22 cellular contexts compared by ENCODE assay signal in genomic region chr3:167114619-167115018, GRCh38.
A peak's percentile ranks its signal among the peaks of the same experiment; 100 is the strongest.
DNase-seq lines count a peak whose midpoint lies in the region; ATAC-seq and TF ChIP-seq lines count a peak whose summit lies in the region.
"Had no signal": no experiment of that assay in that cellular context is flagged by ENCODE, and none has a peak within 500 bp of the region (broad histone marks: within the 10 kb centered on the region; RNA-seq: fewer than 3 reads in every experiment).

No MANE protein-coding gene starts in this region.

- no peak overlapping the region for H4K12ac ChIP-seq in trophoblast cell (ENCODE audit: low read depth, low read length)

- H3K36me3 Mint-ChIP-seq in WTC11: no peaks in the 10 kb centered on the region
- no peaks in the 10 kb centered on the region for H3K36me3 Mint-ChIP-seq in naive thymus-derived CD4-positive, alpha-beta T cell
- H3K36me3 Mint-ChIP-seq: CD4-positive, alpha-beta memory T cell had no signal

- H3K14ac ChIP-seq in trophoblast cell (ENCODE audit: low read length): no peak overlapping the region

- no peak overlapping the region for H2BK5ac ChIP-seq in trophoblast cell (ENCODE audit: low read depth, low read length, poor library complexity)

- H3K4me2 ChIP-seq in trophoblast cell (ENCODE audit: low read length): no peak overlapping the region
- H3K4me2 ChIP-seq: A549, KMS-11, PC-9 had no signal

- H2AK5ac ChIP-seq in trophoblast cell (ENCODE audit: low read length): no peak overlapping the region

- peak; percentile 38 for ATAC-seq in WTC11
- ATAC-seq in naive thymus-derived CD4-positive, alpha-beta T cell: no peak
- ATAC-seq: A549 had no signal

- DNase-seq in BE2C: peak; percentile 4
- DNase-seq in WTC11 (ENCODE audit: low spot score): peak; percentile 17
- DNase-seq in islet precursor cell: peak; percentile 45
- peak; percentile 58 for DNase-seq in posterior vena cava (ENCODE audit: low spot score)
- no peak for DNase-seq in Kasumi-1 (lab: John Stamatoyannopoulos, UW)
- no peak for DNase-seq in trophoblast cell
- DNase-seq in naive thymus-derived CD4-positive, alpha-beta T cell: no peak
- DNase-seq: AML-193; C1 segment of cervical spinal cord; CD4-positive, alpha-beta memory T cell; COR-L47; NCI-H1048; NCI-H1417; NCI-H1694; NCI-H2029 treated with DMSO at 0.1 percent for 48 hours; NCI-H2227 treated with DMSO at 0.1 percent for 48 hours; NCI-H526 treated with DMSO at 0.1 percent for 48 hours; PC-9; SHP77 had no signal

- H3K36me3 ChIP-seq in BE2C (no peaks in the 10 kb centered on the region), trophoblast cell (ENCODE audit: control insufficient read depth in 1 of 2, insufficient read depth in 2 of 2, low read length in 2 of 2) (no peaks in the 10 kb centered on the region)
- H3K36me3 ChIP-seq in naive thymus-derived CD4-positive, alpha-beta T cell (ENCODE audit: control insufficient read depth in 2 of 3, insufficient read depth in 3 of 3, low read length in 3 of 3): no peaks in the 10 kb centered on the region

- H3K4me1 ChIP-seq in BE2C (no peaks in the 10 kb centered on the region), trophoblast cell (ENCODE audit: control insufficient read depth in 1 of 2, insufficient read depth in 2 of 2, low read length in 2 of 2) (no peaks in the 10 kb centered on the region)
- no peaks in the 10 kb centered on the region for H3K4me1 ChIP-seq in naive thymus-derived CD4-positive, alpha-beta T cell (ENCODE audit: control insufficient read depth in 2 of 2, insufficient read depth in 2 of 2, low read length in 2 of 2)
- H3K4me1 ChIP-seq: A549 had no signal

- H3K4me1 Mint-ChIP-seq in WTC11: peaks cover 15% of the 10 kb centered on the region
- H3K4me1 Mint-ChIP-seq in naive thymus-derived CD4-positive, alpha-beta T cell: no peaks in the 10 kb centered on the region
- H3K4me1 Mint-ChIP-seq: CD4-positive, alpha-beta memory T cell; IgD-negative memory B cell had no signal

- H3K9ac ChIP-seq in trophoblast cell (ENCODE audit: low read length): no peak overlapping the region
- H3K9ac ChIP-seq: KMS-11 had no signal

- TF ChIP-seq CTCF in BE2C (IDR thresholded peaks at IDR 0.05; ENCODE audit: low read depth, low read length) (no peak), WTC11 (IDR thresholded peaks at IDR 0.05) (no peak)

- no peak overlapping the region for H3K18ac ChIP-seq in trophoblast cell (ENCODE audit: low read length)

- no CpG with 5 or more reads among the region's 8 CpGs for WGBS in trophoblast cell (ENCODE audit: extremely low coverage, insufficient coverage, insufficient read length)

- CTCF ChIA-PET in WTC11 (lab: Charles Lee): no interaction called here
- CTCF ChIA-PET in naive thymus-derived CD4-positive, alpha-beta T cell (lab: Charles Lee): no interaction called here

- H3K9me3 ChIP-seq in BE2C: no peaks in the 10 kb centered on the region
- peaks cover 2% of the 10 kb centered on the region for H3K9me3 ChIP-seq in trophoblast cell (ENCODE audit: insufficient read depth, low read depth, low read length)
- no peaks in the 10 kb centered on the region for H3K9me3 ChIP-seq in naive thymus-derived CD4-positive, alpha-beta T cell (ENCODE audit: control insufficient read depth in 2 of 3, low read length in 3 of 3)
- H3K9me3 ChIP-seq: A549 had no signal

- H3K27me3 ChIP-seq in BE2C: no peaks in the 10 kb centered on the region
- H3K27me3 ChIP-seq in trophoblast cell (ENCODE audit: insufficient read depth, low read length): no peaks in the 10 kb centered on the region
- no peaks in the 10 kb centered on the region for H3K27me3 ChIP-seq in naive thymus-derived CD4-positive, alpha-beta T cell (ENCODE audit: control insufficient read depth in 2 of 2, insufficient read depth in 2 of 2, low read length in 2 of 2)

- no peak overlapping the region for H3K23ac ChIP-seq in trophoblast cell (ENCODE audit: low read length)

- H4K91ac ChIP-seq in trophoblast cell (ENCODE audit: low read depth, low read length): no peak overlapping the region

- H3K79me2 ChIP-seq in trophoblast cell (ENCODE audit: control insufficient read depth, insufficient read depth, low read length, poor library complexity): no peaks in the 10 kb centered on the region

- H2BK12ac ChIP-seq in trophoblast cell (ENCODE audit: low read length): no peak overlapping the region

- H3K79me1 ChIP-seq in trophoblast cell (ENCODE audit: low read length): no peaks in the 10 kb centered on the region

- H3K4me3 Mint-ChIP-seq in WTC11: no peak overlapping the region
- H3K4me3 Mint-ChIP-seq in naive thymus-derived CD4-positive, alpha-beta T cell: no peak overlapping the region
- H3K4me3 Mint-ChIP-seq: CD4-positive, alpha-beta memory T cell; IgD-negative memory B cell had no signal

- intact Hi-C loops in posterior vena cava (cut with DNase I): no loop called here
- intact Hi-C loops in naive thymus-derived CD4-positive, alpha-beta T cell (cut with micrococcal nuclease): no loop called here

- H3K4me3 ChIP-seq in BE2C (ENCODE audit: low read depth, low read length) (no peak overlapping the region), trophoblast cell (ENCODE audit: low read depth, low read length) (no peak overlapping the region)
- no peak overlapping the region for H3K4me3 ChIP-seq in naive thymus-derived CD4-positive, alpha-beta T cell (ENCODE audit: low read length)
- H3K4me3 ChIP-seq: A549, PC-9 had no signal

- no peak overlapping the region for H3K27ac Mint-ChIP-seq in WTC11
- no peak overlapping the region for H3K27ac Mint-ChIP-seq in naive thymus-derived CD4-positive, alpha-beta T cell
- H3K27ac Mint-ChIP-seq: CD4-positive, alpha-beta memory T cell; IgD-negative memory B cell had no signal

- no peak overlapping the region for H4K8ac ChIP-seq in trophoblast cell (ENCODE audit: low read depth, low read length)

- H2BK120ac ChIP-seq in trophoblast cell (ENCODE audit: insufficient read depth, low read length, poor library complexity): no peak overlapping the region

- H3K4ac ChIP-seq in trophoblast cell (ENCODE audit: low read depth, low read length): no peak overlapping the region

- no peaks in the 10 kb centered on the region for H3K27me3 Mint-ChIP-seq in WTC11 (ENCODE audit: low read depth)
- no peaks in the 10 kb centered on the region for H3K27me3 Mint-ChIP-seq in naive thymus-derived CD4-positive, alpha-beta T cell
- H3K27me3 Mint-ChIP-seq: CD4-positive, alpha-beta memory T cell; IgD-negative memory B cell had no signal

- POLR2A ChIA-PET in WTC11 (lab: Charles Lee): no interaction called here
- POLR2A ChIA-PET in naive thymus-derived CD4-positive, alpha-beta T cell (lab: Charles Lee): no interaction called here

- H3K9me3 Mint-ChIP-seq in WTC11: no peaks in the 10 kb centered on the region
- peaks cover 0 to 20% (median 2%) of the 10 kb centered on the region in 11 donors for H3K9me3 Mint-ChIP-seq in naive thymus-derived CD4-positive, alpha-beta T cell

- no peak overlapping the region for H2AFZ ChIP-seq in trophoblast cell (ENCODE audit: insufficient read depth, low read length, poor library complexity)
- H2AFZ ChIP-seq: PC-9 had no signal

- H3K27ac ChIP-seq in trophoblast cell (ENCODE audit: low read depth, low read length): no peak overlapping the region
- H3K27ac ChIP-seq in naive thymus-derived CD4-positive, alpha-beta T cell (ENCODE audit: low read depth, low read length): no peak overlapping the region
- H3K27ac ChIP-seq: A549, KMS-11, PC-9 had no signal

TF ChIP-seq in WTC11, 78 proteins besides CTCF, POLR2A, EP300 and RAD21 (continues in another document):
- no peak for TF ChIP-seq ETV6 (CRISPR knock-in tag; IDR thresholded peaks at IDR 0.05)
- TF ChIP-seq ZNF138 (CRISPR knock-in tag; conservative IDR thresholded peaks at IDR 0.05): no peak
- no peak for TF ChIP-seq ZNF671 (CRISPR knock-in tag; IDR thresholded peaks at IDR 0.05)
- no peak for TF ChIP-seq NR1H2 (CRISPR knock-in tag; IDR thresholded peaks at IDR 0.05)
- TF ChIP-seq ARID4B (CRISPR knock-in tag; IDR thresholded peaks at IDR 0.05; ENCODE audit: borderline replicate concordance): no peak
- TF ChIP-seq ZMAT4 (CRISPR knock-in tag; IDR thresholded peaks at IDR 0.05): no peak
- no peak for TF ChIP-seq IRF2 (CRISPR knock-in tag; IDR thresholded peaks at IDR 0.05; ENCODE audit: borderline replicate concordance, low read depth)

Comparison
In these comparisons a context has a peak if more than half of its experiments do, and no peak if none do; other contexts are left out.
1. DNase-seq: peak in BE2C (single experiment), WTC11 (single experiment), islet precursor cell (single experiment) and posterior vena cava (single experiment); none in Kasumi-1 (0 of 2), trophoblast cell (0 of 2) and naive thymus-derived CD4-positive, alpha-beta T cell (0 of 9).